ENCODE assay signal across 1 cellular context in the genomic region with DNA sequence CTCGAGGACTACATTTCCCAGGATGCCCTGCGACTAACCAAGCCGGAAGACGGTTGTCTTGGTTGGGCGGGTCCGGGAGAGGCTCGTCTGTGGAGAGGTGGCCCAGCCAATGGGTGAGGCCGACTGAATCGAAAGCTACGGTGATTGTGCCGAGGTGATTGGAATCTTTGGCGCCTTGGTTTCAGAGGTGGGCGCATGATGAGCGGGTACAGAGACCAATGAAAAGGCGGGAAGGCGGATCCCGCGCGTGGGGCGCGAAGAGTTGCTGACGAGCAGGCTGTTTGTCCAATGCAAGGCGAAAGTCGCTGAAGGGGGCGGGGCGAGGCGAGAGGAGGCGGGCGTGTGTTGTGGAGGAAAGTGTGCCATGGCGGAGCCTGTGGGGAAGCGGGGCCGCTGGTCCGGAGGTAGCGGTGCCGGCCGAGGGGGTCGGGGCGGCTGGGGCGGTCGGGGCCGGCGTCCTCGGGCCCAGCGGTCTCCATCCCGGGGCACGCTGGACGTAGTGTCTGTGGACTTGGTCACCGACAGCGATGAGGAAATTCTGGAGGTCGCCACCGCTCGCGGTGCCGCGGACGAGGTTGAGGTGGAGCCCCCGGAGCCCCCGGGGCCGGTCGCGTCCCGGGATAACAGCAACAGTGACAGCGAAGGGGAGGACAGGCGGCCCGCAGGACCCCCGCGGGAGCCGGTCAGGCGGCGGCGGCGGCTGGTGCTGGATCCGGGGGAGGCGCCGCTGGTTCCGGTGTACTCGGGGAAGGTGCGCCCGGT.
TF ChIP-seq lines count a peak whose summit lies in the region.

A gene (plus strand): TSS at position 290 of the 762 bp plus-strand sequence. CDS start 75 bp downstream, at position 365.

TF ChIP-seq in GM12878, 131 proteins besides CTCF, POLR2A, EP300 and RAD21 (continued from another document and continues in another):
- TF ChIP-seq, protein P1, sequence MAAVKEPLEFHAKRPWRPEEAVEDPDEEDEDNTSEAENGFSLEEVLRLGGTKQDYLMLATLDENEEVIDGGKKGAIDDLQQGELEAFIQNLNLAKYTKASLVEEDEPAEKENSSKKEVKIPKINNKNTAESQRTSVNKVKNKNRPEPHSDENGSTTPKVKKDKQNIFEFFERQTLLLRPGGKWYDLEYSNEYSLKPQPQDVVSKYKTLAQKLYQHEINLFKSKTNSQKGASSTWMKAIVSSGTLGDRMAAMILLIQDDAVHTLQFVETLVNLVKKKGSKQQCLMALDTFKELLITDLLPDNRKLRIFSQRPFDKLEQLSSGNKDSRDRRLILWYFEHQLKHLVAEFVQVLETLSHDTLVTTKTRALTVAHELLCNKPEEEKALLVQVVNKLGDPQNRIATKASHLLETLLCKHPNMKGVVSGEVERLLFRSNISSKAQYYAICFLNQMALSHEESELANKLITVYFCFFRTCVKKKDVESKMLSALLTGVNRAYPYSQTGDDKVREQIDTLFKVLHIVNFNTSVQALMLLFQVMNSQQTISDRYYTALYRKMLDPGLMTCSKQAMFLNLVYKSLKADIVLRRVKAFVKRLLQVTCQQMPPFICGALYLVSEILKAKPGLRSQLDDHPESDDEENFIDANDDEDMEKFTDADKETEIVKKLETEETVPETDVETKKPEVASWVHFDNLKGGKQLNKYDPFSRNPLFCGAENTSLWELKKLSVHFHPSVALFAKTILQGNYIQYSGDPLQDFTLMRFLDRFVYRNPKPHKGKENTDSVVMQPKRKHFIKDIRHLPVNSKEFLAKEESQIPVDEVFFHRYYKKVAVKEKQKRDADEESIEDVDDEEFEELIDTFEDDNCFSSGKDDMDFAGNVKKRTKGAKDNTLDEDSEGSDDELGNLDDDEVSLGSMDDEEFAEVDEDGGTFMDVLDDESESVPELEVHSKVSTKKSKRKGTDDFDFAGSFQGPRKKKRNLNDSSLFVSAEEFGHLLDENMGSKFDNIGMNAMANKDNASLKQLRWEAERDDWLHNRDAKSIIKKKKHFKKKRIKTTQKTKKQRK (IDR thresholded peaks at IDR 0.05; ENCODE audit: low read depth, low read length), result peak; percentile 96
- TF ChIP-seq NR2C1 (IDR thresholded peaks at IDR 0.05), result no peak
- peak; percentile 11; the same call in 1 of the 2 replicates for TF ChIP-seq BRCA1 (IDR thresholded peaks at IDR 0.05; ENCODE audit: low read depth, low read length)
- no peak for TF ChIP-seq SPI1 (IDR thresholded peaks at IDR 0.05; ENCODE audit: borderline replicate concordance, insufficient read depth, low read depth, low read length)
- TF ChIP-seq ZZZ3 (IDR thresholded peaks at IDR 0.05; ENCODE audit: control insufficient read depth, insufficient read length, low read depth), result no peak
- no peak for TF ChIP-seq CBX3 (IDR thresholded peaks at IDR 0.05; ENCODE audit: borderline replicate concordance, low read depth)
- no peak for TF ChIP-seq NFIC (IDR thresholded peaks at IDR 0.05; ENCODE audit: low read depth, low read length)
- no peak for TF ChIP-seq NR2F1 (conservative IDR thresholded peaks at IDR 0.05)
- TF ChIP-seq, protein P2, sequence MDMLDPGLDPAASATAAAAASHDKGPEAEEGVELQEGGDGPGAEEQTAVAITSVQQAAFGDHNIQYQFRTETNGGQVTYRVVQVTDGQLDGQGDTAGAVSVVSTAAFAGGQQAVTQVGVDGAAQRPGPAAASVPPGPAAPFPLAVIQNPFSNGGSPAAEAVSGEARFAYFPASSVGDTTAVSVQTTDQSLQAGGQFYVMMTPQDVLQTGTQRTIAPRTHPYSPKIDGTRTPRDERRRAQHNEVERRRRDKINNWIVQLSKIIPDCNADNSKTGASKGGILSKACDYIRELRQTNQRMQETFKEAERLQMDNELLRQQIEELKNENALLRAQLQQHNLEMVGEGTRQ (IDR thresholded peaks at IDR 0.05; ENCODE audit: borderline replicate concordance, low read depth, low read length), result no peak
- TF ChIP-seq KDM1A (IDR thresholded peaks at IDR 0.05; ENCODE audit: borderline replicate concordance), result no peak
- TF ChIP-seq NR2C2 (IDR thresholded peaks at IDR 0.05; ENCODE audit: borderline replicate concordance, control insufficient read depth, insufficient read length, low read depth), result no peak
- TF ChIP-seq CHD1 (IDR thresholded peaks at IDR 0.05; ENCODE audit: low read depth, low read length), result no peak
- TF ChIP-seq RBBP5 (conservative IDR thresholded peaks at IDR 0.05), result no peak
- no peak for TF ChIP-seq TCF12 (IDR thresholded peaks at IDR 0.05; ENCODE audit: low read depth, low read length)
- TF ChIP-seq NRF1 (conservative IDR thresholded peaks at IDR 0.05; ENCODE audit: low read depth, low read length), result no peak
- TF ChIP-seq PML (IDR thresholded peaks at IDR 0.05; ENCODE audit: low read length), result no peak
- TF ChIP-seq NFXL1 (IDR thresholded peaks at IDR 0.05; ENCODE audit: borderline replicate concordance), result no peak
- no peak for TF ChIP-seq SMARCA5 (IDR thresholded peaks at IDR 0.05)
- peak; percentile 97 for TF ChIP-seq CHD2 (IDR thresholded peaks at IDR 0.05; ENCODE audit: borderline replicate concordance, low read depth, low read length)
- TF ChIP-seq, protein P3, sequence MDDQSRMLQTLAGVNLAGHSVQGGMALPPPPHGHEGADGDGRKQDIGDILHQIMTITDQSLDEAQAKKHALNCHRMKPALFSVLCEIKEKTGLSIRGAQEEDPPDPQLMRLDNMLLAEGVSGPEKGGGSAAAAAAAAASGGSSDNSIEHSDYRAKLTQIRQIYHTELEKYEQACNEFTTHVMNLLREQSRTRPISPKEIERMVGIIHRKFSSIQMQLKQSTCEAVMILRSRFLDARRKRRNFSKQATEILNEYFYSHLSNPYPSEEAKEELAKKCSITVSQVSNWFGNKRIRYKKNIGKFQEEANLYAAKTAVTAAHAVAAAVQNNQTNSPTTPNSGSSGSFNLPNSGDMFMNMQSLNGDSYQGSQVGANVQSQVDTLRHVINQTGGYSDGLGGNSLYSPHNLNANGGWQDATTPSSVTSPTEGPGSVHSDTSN (IDR thresholded peaks at IDR 0.05; ENCODE audit: insufficient replicate concordance, low read depth, low read length), result peak; percentile 98
- TF ChIP-seq, protein P4, sequence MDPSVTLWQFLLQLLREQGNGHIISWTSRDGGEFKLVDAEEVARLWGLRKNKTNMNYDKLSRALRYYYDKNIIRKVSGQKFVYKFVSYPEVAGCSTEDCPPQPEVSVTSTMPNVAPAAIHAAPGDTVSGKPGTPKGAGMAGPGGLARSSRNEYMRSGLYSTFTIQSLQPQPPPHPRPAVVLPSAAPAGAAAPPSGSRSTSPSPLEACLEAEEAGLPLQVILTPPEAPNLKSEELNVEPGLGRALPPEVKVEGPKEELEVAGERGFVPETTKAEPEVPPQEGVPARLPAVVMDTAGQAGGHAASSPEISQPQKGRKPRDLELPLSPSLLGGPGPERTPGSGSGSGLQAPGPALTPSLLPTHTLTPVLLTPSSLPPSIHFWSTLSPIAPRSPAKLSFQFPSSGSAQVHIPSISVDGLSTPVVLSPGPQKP (IDR thresholded peaks at IDR 0.05; ENCODE audit: low read depth, low read length), result peak; percentile 28; the same call in 1 of the 2 replicates
- no peak for TF ChIP-seq TARDBP (IDR thresholded peaks at IDR 0.05; ENCODE audit: borderline replicate concordance)
- peak; percentile 93 for TF ChIP-seq TAF1 (IDR thresholded peaks at IDR 0.05; ENCODE audit: borderline replicate concordance, low read depth, low read length)
- TF ChIP-seq SREBF1 (IDR thresholded peaks at IDR 0.05; ENCODE audit: low read length), result peak; percentile 73
- TF ChIP-seq, protein P5, sequence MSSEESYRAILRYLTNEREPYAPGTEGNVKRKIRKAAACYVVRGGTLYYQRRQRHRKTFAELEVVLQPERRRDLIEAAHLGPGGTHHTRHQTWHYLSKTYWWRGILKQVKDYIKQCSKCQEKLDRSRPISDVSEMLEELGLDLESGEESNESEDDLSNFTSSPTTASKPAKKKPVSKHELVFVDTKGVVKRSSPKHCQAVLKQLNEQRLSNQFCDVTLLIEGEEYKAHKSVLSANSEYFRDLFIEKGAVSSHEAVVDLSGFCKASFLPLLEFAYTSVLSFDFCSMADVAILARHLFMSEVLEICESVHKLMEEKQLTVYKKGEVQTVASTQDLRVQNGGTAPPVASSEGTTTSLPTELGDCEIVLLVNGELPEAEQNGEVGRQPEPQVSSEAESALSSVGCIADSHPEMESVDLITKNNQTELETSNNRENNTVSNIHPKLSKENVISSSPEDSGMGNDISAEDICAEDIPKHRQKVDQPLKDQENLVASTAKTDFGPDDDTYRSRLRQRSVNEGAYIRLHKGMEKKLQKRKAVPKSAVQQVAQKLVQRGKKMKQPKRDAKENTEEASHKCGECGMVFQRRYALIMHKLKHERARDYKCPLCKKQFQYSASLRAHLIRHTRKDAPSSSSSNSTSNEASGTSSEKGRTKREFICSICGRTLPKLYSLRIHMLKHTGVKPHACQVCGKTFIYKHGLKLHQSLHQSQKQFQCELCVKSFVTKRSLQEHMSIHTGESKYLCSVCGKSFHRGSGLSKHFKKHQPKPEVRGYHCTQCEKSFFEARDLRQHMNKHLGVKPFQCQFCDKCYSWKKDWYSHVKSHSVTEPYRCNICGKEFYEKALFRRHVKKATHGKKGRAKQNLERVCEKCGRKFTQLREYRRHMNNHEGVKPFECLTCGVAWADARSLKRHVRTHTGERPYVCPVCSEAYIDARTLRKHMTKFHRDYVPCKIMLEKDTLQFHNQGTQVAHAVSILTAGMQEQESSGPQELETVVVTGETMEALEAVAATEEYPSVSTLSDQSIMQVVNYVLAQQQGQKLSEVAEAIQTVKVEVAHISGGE (CRISPR knock-in tag; IDR thresholded peaks at IDR 0.05), result no peak
- TF ChIP-seq CHD4 (IDR thresholded peaks at IDR 0.05), result no peak
- TF ChIP-seq, protein P6, sequence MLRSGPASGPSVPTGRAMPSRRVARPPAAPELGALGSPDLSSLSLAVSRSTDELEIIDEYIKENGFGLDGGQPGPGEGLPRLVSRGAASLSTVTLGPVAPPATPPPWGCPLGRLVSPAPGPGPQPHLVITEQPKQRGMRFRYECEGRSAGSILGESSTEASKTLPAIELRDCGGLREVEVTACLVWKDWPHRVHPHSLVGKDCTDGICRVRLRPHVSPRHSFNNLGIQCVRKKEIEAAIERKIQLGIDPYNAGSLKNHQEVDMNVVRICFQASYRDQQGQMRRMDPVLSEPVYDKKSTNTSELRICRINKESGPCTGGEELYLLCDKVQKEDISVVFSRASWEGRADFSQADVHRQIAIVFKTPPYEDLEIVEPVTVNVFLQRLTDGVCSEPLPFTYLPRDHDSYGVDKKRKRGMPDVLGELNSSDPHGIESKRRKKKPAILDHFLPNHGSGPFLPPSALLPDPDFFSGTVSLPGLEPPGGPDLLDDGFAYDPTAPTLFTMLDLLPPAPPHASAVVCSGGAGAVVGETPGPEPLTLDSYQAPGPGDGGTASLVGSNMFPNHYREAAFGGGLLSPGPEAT (IDR thresholded peaks at IDR 0.05; ENCODE audit: low read depth), result no peak
- TF ChIP-seq, protein P7, sequence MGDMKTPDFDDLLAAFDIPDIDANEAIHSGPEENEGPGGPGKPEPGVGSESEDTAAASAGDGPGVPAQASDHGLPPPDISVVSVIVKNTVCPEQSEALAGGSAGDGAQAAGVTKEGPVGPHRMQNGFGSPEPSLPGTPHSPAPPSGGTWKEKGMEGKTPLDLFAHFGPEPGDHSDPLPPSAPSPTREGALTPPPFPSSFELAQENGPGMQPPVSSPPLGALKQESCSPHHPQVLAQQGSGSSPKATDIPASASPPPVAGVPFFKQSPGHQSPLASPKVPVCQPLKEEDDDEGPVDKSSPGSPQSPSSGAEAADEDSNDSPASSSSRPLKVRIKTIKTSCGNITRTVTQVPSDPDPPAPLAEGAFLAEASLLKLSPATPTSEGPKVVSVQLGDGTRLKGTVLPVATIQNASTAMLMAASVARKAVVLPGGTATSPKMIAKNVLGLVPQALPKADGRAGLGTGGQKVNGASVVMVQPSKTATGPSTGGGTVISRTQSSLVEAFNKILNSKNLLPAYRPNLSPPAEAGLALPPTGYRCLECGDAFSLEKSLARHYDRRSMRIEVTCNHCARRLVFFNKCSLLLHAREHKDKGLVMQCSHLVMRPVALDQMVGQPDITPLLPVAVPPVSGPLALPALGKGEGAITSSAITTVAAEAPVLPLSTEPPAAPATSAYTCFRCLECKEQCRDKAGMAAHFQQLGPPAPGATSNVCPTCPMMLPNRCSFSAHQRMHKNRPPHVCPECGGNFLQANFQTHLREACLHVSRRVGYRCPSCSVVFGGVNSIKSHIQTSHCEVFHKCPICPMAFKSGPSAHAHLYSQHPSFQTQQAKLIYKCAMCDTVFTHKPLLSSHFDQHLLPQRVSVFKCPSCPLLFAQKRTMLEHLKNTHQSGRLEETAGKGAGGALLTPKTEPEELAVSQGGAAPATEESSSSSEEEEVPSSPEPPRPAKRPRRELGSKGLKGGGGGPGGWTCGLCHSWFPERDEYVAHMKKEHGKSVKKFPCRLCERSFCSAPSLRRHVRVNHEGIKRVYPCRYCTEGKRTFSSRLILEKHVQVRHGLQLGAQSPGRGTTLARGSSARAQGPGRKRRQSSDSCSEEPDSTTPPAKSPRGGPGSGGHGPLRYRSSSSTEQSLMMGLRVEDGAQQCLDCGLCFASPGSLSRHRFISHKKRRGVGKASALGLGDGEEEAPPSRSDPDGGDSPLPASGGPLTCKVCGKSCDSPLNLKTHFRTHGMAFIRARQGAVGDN (IDR thresholded peaks at IDR 0.05), result no peak
- no peak for TF ChIP-seq CBFB (IDR thresholded peaks at IDR 0.05; ENCODE audit: low read depth)
- TF ChIP-seq ZNF24 (IDR thresholded peaks at IDR 0.05), result no peak
- no peak for TF ChIP-seq YBX1 (IDR thresholded peaks at IDR 0.05)
- no peak; the same call in 1 of the 2 replicates for TF ChIP-seq EED (IDR thresholded peaks at IDR 0.05; ENCODE audit: low read depth)
- TF ChIP-seq, protein P8, sequence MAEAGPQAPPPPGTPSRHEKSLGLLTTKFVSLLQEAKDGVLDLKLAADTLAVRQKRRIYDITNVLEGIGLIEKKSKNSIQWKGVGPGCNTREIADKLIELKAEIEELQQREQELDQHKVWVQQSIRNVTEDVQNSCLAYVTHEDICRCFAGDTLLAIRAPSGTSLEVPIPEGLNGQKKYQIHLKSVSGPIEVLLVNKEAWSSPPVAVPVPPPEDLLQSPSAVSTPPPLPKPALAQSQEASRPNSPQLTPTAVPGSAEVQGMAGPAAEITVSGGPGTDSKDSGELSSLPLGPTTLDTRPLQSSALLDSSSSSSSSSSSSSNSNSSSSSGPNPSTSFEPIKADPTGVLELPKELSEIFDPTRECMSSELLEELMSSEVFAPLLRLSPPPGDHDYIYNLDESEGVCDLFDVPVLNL (IDR thresholded peaks at IDR 0.05; ENCODE audit: low read depth, low read length), result peak; percentile 93
- no peak for TF ChIP-seq ETV6 (conservative IDR thresholded peaks at IDR 0.05 in 1 of 2, IDR thresholded peaks at IDR 0.05 in 1 of 2; ENCODE audit: borderline replicate concordance in 1 of 2, low read depth in 1 of 2)
- TF ChIP-seq CREB1 (IDR thresholded peaks at IDR 0.05; ENCODE audit: low read depth), result peak; percentile 95
